In the genomic region with DNA sequence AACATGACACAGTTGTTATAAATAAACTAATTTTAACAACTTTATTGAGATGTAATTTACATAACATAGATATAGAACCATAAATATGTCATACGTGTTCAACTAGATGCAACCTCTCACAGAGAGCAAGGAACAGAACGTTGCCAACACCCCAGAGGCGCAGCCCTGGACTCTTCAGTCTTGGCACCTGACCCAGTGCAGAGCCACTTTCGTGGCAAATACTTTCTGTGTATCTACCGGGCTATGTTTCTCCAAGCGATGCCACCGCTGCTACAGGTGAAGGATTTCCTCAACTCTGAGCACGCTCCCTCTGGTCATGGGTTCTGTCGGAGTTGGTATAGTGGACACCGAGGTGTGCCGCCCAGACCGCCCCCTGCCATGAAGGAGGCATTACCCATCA, we compare ENCODE assay signal across 7 cellular contexts. TPM values are rescaled to one million over a fixed set of nuclear protein-coding genes. Genes with fewer than 3 reads are reported as not detected.
"Had no signal": no experiment of that assay in that cellular context is flagged by ENCODE, and none has a peak within 500 bp of the region (broad histone marks: within the 10 kb centered on the region; RNA-seq: fewer than 3 reads in every experiment).

No MANE protein-coding gene starts in this region.

- ATAC-seq: GM23338, K562 had no signal

- DNase-seq: H9, HCEC 1CT, IMR-90 had no signal

- H3K4me3 ChIP-seq: GM23338, K562 had no signal

RNA-seq across cellular contexts. Expression of a gene that starts 57.4 kb away (rescaled TPM):
- total RNA-seq: GM23338, H1, H9, HT-29, IMR-90, K562 had no signal
